ENCODE assay signal across 8 cellular contexts in genomic region chr9:131707050-131707449, GRCh38. TPM values are rescaled to one million over a fixed set of nuclear protein-coding genes. Genes with fewer than 3 reads are reported as not detected.
DNase-seq lines count a peak whose midpoint lies in the region; ATAC-seq and TF ChIP-seq lines count a peak whose summit lies in the region.
"Had no signal": no experiment of that assay in that cellular context is flagged by ENCODE, and none has a peak within 500 bp of the region (broad histone marks: within the 10 kb centered on the region; RNA-seq: fewer than 3 reads in every experiment).

No MANE protein-coding gene starts in this region.

- no peak for TF ChIP-seq CTCF in GM23338 (conservative IDR thresholded peaks at IDR 0.05; ENCODE audit: low read depth in 2 of 2)
- no peak for TF ChIP-seq CTCF in VCaP (conservative IDR thresholded peaks at IDR 0.05)
- no peak for TF ChIP-seq CTCF in foreskin keratinocyte (conservative IDR thresholded peaks at IDR 0.05)
- no peak for TF ChIP-seq CTCF in spleen (IDR thresholded peaks at IDR 0.05 in 8 of 11, conservative IDR thresholded peaks at IDR 0.05 in 3 of 11)

- H3F3A ChIP-seq in GM23338 (replicated peaks; ENCODE audit: low read depth) = 0 out of 2 replicates have a peak, but pooled peaks cover 3% of the 10 kb centered on the region

- H3K27ac ChIP-seq in GM23338 (ENCODE audit: low read depth) = no peak overlapping the region
- H3K27ac ChIP-seq in VCaP = peak overlapping the region; percentile 9; the same call in 1 of the 2 replicates
- peak overlapping the region; percentile 72 for H3K27ac ChIP-seq in foreskin keratinocyte
- H3K27ac ChIP-seq in spleen = peak overlapping the region in 6 of 8 donors; percentile 65 to 80 (median 78)

- TF ChIP-seq POLR2A in spleen (IDR thresholded peaks at IDR 0.05) = no peak

- H3K36me3 Mint-ChIP-seq in GM23338 (ENCODE audit: low read depth) = no peaks in the 10 kb centered on the region

- H3K27me3 Mint-ChIP-seq in GM23338 (ENCODE audit: insufficient read depth, low read depth, poor library complexity) = peaks cover 5% of the 10 kb centered on the region
- H3K27me3 Mint-ChIP-seq in stimulated activated naive CD8-positive, alpha-beta T cell treated with anti-CD3 and anti-CD28 coated beads, Interleukin-15, amount 100 ng/mL, for 72 hours = no peaks in the 10 kb centered on the region

- no peaks in the 10 kb centered on the region for H3K27me3 ChIP-seq in GM23338 (ENCODE audit: insufficient read depth)
- H3K27me3 ChIP-seq in foreskin keratinocyte = no peaks in the 10 kb centered on the region
- no peaks in the 10 kb centered on the region for H3K27me3 ChIP-seq in spleen (replicated peaks in 1 of 7)

- WGBS in spleen, 5 donors = 88 to 96% (median 90%) methylated on average over 5 of the region's 5 CpGs

- H3K4me3 Mint-ChIP-seq in GM23338 = no peak overlapping the region
- H3K4me3 Mint-ChIP-seq in stimulated activated naive CD8-positive, alpha-beta T cell treated with anti-CD3 and anti-CD28 coated beads, Interleukin-15, amount 100 ng/mL, for 72 hours = no peak overlapping the region

- H3K4me1 ChIP-seq in GM23338 (ENCODE audit: insufficient read depth) = peaks cover 62% of the 10 kb centered on the region
- peaks cover 48% of the 10 kb centered on the region for H3K4me1 ChIP-seq in foreskin keratinocyte
- peaks cover 44 to 100% (median 91%) of the 10 kb centered on the region in 6 donors for H3K4me1 ChIP-seq in spleen

- H3K4me2 ChIP-seq in GM23338 = no peak overlapping the region

- peaks cover 64% of the 10 kb centered on the region for H3K4me1 Mint-ChIP-seq in GM23338
- H3K4me1 Mint-ChIP-seq in stimulated activated naive CD8-positive, alpha-beta T cell treated with anti-CD3 and anti-CD28 coated beads, Interleukin-15, amount 100 ng/mL, for 72 hours = peaks cover 88% of the 10 kb centered on the region

- H3K9me3 ChIP-seq in spleen = no peaks in the 10 kb centered on the region

- H3K36me3 ChIP-seq in GM23338 (ENCODE audit: insufficient read depth) (no peaks in the 10 kb centered on the region), spleen (peaks cover 0 to 4% (median 0%) of the 10 kb centered on the region in 6 donors)

- no peak overlapping the region for H3K4me3 ChIP-seq in GM23338
- no peak overlapping the region for H3K4me3 ChIP-seq in spleen

- peaks cover 94% of the 10 kb centered on the region for H3K79me2 ChIP-seq in GM23338 (replicated peaks; ENCODE audit: insufficient read depth)

- no peaks in the 10 kb centered on the region for H3K9me3 Mint-ChIP-seq in GM23338
- no peaks in the 10 kb centered on the region for H3K9me3 Mint-ChIP-seq in stimulated activated naive CD8-positive, alpha-beta T cell treated with anti-CD3 and anti-CD28 coated beads, Interleukin-15, amount 100 ng/mL, for 72 hours

- no peaks in the 10 kb centered on the region for H3K9me2 ChIP-seq in GM23338 (ENCODE audit: insufficient read depth)

- ATAC-seq in GM23338 (no peak), foreskin keratinocyte (no peak)
- ATAC-seq in stimulated activated naive CD8-positive, alpha-beta T cell treated with anti-CD3 and anti-CD28 coated beads, Interleukin-15, amount 100 ng/mL, for 72 hours = no peak

- no peak overlapping the region for H2AFZ ChIP-seq in GM23338

- DNase-seq in GM23338 (ENCODE audit: low spot score) = no peak
- DNase-seq in foreskin keratinocyte = no peak
- DNase-seq in spleen = no peak
- no peak for DNase-seq in stimulated activated naive CD8-positive, alpha-beta T cell treated with anti-CD3 and anti-CD28 coated beads, Interleukin-15, amount 100 ng/mL, for 72 hours
- DNase-seq in NCI-H226 = no peak
- no peak for DNase-seq in GM03348 (ENCODE audit: low spot score)
- DNase-seq: DND-41 had no signal

- intact Hi-C loops in spleen (cut with DNase I; ENCODE audit: low total_unique reads) = no loop called here

- H3K27ac Mint-ChIP-seq in GM23338 = peak overlapping the region; percentile 90; the same call in 1 of the 2 replicates
- peak overlapping the region in 1 of 2 donors; percentile 80 for H3K27ac Mint-ChIP-seq in stimulated activated naive CD8-positive, alpha-beta T cell treated with anti-CD3 and anti-CD28 coated beads, Interleukin-15, amount 100 ng/mL, for 72 hours

- H4K20me1 ChIP-seq in GM23338 (replicated peaks; ENCODE audit: insufficient read depth) = no peaks in the 10 kb centered on the region; the same call in 1 of the 2 replicates

TF ChIP-seq in GM23338, 12 proteins besides CTCF, POLR2A, EP300 and RAD21 (continues in another document):
- no peak for TF ChIP-seq POLR2AphosphoS5 (IDR thresholded peaks at IDR 0.05; ENCODE audit: low read depth)
- no peak for TF ChIP-seq ZNF331 (CRISPR knock-in tag; IDR thresholded peaks at IDR 0.05; ENCODE audit: low read depth)
- TF ChIP-seq CREB1 (CRISPR knock-in tag; IDR thresholded peaks at IDR 0.05; ENCODE audit: low read depth) = no peak
- no peak for TF ChIP-seq JUNB (IDR thresholded peaks at IDR 0.05; ENCODE audit: unreplicated experiment)
- no peak for TF ChIP-seq ZNF114 (CRISPR knock-in tag; IDR thresholded peaks at IDR 0.05)
- no peak for TF ChIP-seq EZH2phosphoT487 (IDR thresholded peaks at IDR 0.05; ENCODE audit: unreplicated experiment)
- TF ChIP-seq STAT1 (IDR thresholded peaks at IDR 0.05; ENCODE audit: unreplicated experiment) = no peak
- TF ChIP-seq REST (IDR thresholded peaks at IDR 0.05; ENCODE audit: unreplicated experiment) = no peak
- TF ChIP-seq ETS1 (IDR thresholded peaks at IDR 0.05) = no peak

RNA-seq across cellular contexts. Expression of gene RAPGEF1, which starts 32.8 kb away (rescaled TPM):
- 80.7 and 82.8 TPM in 2 replicates for total RNA-seq in GM23338 (2014; rRNA removed; shearing (Covaris generic))
- 9.9 and 10.9 TPM in 2 replicates for polyA plus RNA-seq in GM23338 (2016; fragmentation: Nextera tagmentation; extraction: Ambion mirVana)
- 31.1 and 34.8 TPM in 2 replicates for total RNA-seq in foreskin keratinocyte
- polyA plus RNA-seq in foreskin keratinocyte = 10.7 and 12.9 TPM in 2 replicates
- 100 to 1,000 TPM in 6 of 7 donors, 10 to 100 TPM in 1; 88.1 to 137 (median 118) TPM for total RNA-seq in spleen
- polyA plus RNA-seq in spleen = 10 to 100 TPM; 16.9 to 47.8 (median 19.9) TPM
